17 cellular contexts compared by ENCODE assay signal in the genomic region with DNA sequence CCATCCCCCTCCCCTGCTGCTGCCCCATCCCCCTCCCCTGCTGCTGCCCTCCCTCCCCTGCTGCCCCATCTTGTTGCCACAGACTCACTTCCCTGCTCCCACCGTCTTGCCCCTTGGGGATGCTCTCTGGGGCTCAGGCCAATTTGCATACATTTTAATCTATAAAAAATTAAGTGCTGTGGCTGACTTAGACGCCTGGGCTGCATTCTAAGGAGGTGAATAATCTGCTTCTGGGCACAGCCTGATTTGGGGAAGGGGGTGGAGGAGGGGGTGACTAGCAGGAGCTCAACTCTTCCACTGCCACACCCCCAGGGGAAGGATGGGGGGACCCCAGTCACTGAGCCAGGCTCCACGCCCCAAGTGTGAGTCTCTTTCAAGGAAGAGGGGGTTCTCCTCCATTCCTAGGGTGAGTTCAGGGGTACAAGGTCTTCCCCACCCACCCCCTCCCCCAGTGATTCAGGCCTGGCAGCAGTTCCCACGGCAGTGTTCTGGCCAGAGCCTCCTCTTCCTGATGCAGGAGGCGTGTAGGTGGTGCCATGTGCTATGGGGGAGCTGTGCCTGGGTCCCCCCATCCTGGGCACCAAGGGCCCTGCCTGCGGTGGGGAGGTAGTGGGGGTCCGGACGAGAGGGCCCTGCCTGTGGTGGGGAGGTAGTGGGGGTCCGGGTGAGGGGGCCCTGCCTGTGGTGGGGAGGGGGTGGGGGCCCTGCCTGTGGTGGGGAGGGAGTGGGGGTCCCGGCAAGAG. TPM values are rescaled to one million over a fixed set of nuclear protein-coding genes. Genes with fewer than 3 reads are reported as not detected.
A peak's percentile ranks its signal among the peaks of the same experiment; 100 is the strongest.
DNase-seq lines count a peak whose midpoint lies in the region; ATAC-seq and TF ChIP-seq lines count a peak whose summit lies in the region.
"Had no signal": no experiment of that assay in that cellular context is flagged by ENCODE, and none has a peak within 500 bp of the region (broad histone marks: within the 10 kb centered on the region; RNA-seq: fewer than 3 reads in every experiment).

No MANE protein-coding gene starts in this region.

- TF ChIP-seq CTCF in esophagus squamous epithelium (IDR thresholded peaks at IDR 0.05), result no peak

- H3K27me3 ChIP-seq in esophagus squamous epithelium, result no peaks in the 10 kb centered on the region
- H3K27me3 ChIP-seq: breast epithelium, dorsolateral prefrontal cortex had no signal

- no peaks in the 10 kb centered on the region for H3K9me3 ChIP-seq in esophagus squamous epithelium
- H3K9me3 ChIP-seq: breast epithelium had no signal

- no peak overlapping the region for H3K27ac ChIP-seq in esophagus squamous epithelium
- H3K27ac ChIP-seq: breast epithelium had no signal

- no peak for TF ChIP-seq POLR2A in esophagus squamous epithelium (IDR thresholded peaks at IDR 0.05)

- peaks cover 8 to 28% (median 12%) of the 10 kb centered on the region in 3 donors for H3K4me1 ChIP-seq in esophagus squamous epithelium

- peak; percentile 66 for DNase-seq in AG08395 (ENCODE audit: low spot score)
- DNase-seq in GOT3 (lab: John Stamatoyannopoulos, UW), result peak; percentile 35
- peak; percentile 85 for DNase-seq in T1000 (lab: John Stamatoyannopoulos, UW)
- peak; percentile 34 for DNase-seq in iris pigment epithelial cell (ENCODE audit: low read depth)
- no peak for DNase-seq in inferior parietal cortex (ENCODE audit: extremely low spot score)
- DNase-seq in esophagus squamous epithelium (lab: John Stamatoyannopoulos, UW), result no peak
- DNase-seq in NCI-H2029 (lab: John Stamatoyannopoulos, UW), result no peak
- DNase-seq: activated CD4-positive, alpha-beta T cell treated with anti-CD3 and anti-CD28 coated beads, Interleukin-2, amount 50 U/mL, for 1 hour; activated T-cell treated with anti-CD3 and anti-CD28 coated beads for 4 hours; DMS53; dorsolateral prefrontal cortex; foreskin melanocyte; NCI-H1105; SIG-M5; stimulated activated CD4-positive, alpha-beta T cell treated with anti-CD3 and anti-CD28 coated beads, Interleukin-15, amount 100 ng/mL, for 24 hours had no signal

- H3K4me3 ChIP-seq in esophagus squamous epithelium, result no peak overlapping the region
- H3K4me3 ChIP-seq: breast epithelium, dorsolateral prefrontal cortex had no signal

- ATAC-seq in GM21390 (IDR thresholded peaks at IDR 0.05; ENCODE audit: unreplicated experiment), result no peak

- H3K36me3 ChIP-seq in esophagus squamous epithelium, result peaks cover 12 to 63% (median 12%) of the 10 kb centered on the region in 3 donors

- WGBS in esophagus squamous epithelium, 2 donors, result 71 to 80% methylated on average over 1 of the region's 10 CpGs

- intact Hi-C loops in esophagus squamous epithelium (cut with DNase I), result no loop called here

RNA-seq across cellular contexts. Expression of a gene that starts 5.0 kb away (rescaled TPM):
- 10 to 100 TPM; 14.9 to 55.7 (median 22.7) TPM for total RNA-seq in esophagus squamous epithelium

RNA-seq across cellular contexts. Expression of a gene that starts 6.8 kb away (rescaled TPM):
- 10 to 100 TPM; 42.3 to 70.5 (median 53.2) TPM for total RNA-seq in esophagus squamous epithelium

RNA-seq across cellular contexts. Expression of a gene that starts 9.8 kb away (rescaled TPM):
- total RNA-seq in esophagus squamous epithelium, result 1 to 10 TPM; 1.1 to 4.0 (median 2.0) TPM

RNA-seq across cellular contexts. Expression of a gene that starts 19.9 kb away (rescaled TPM):
- total RNA-seq in esophagus squamous epithelium, result 10 to 100 TPM in 1 of 4 donors, 1 to 10 TPM in 3; 2.1 to 14.1 (median 5.9) TPM

Comparison
In these comparisons a context has a peak if more than half of its experiments do, and no peak if none do; other contexts are left out.
1. DNase-seq: peak in AG08395 (single experiment), GOT3 (single experiment), T1000 (single experiment) and iris pigment epithelial cell (single experiment); none in inferior parietal cortex (single experiment), esophagus squamous epithelium (single experiment) and NCI-H2029 (single experiment).